ENCODE assay signal across 7 cellular contexts in the genomic region with DNA sequence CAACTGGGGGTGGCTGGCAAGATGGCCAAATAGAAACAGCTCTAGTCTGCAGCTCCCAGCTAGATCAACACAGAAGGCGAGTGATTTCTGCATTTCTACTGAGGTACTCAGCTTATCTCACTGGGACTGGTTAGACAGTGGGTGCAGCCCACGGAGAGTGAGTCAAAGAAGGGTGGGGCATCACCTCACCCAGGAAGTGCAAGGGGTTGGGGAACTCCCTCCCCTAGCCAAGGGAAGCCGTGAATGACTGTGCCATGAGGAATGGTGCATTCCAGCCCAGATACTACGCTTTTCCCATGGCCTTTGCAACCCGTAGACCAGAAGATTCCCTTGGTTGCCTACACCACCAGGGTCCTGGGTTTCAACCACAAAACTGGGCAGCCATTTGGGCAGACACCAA.
A peak's percentile ranks its signal among the peaks of the same experiment; 100 is the strongest.
DNase-seq lines count a peak whose midpoint lies in the region; ATAC-seq, FAIRE-seq and TF ChIP-seq lines count a peak whose summit lies in the region.
"Not testable (repeated sequence)": the region's sequence is repeated elsewhere in the genome, so short reads cannot be mapped to it uniquely, and the experiment has no call there.

No MANE protein-coding gene starts in this region.

- in situ Hi-C loops in brain microvascular endothelial cell (cut with HindIII; ENCODE audit: low pct_ligation_motif_present, low sequenced_read_pairs): not testable (repeated sequence)

- H3K9me3 Mint-ChIP-seq in activated CD4-positive, alpha-beta T cell treated with anti-CD3 and anti-CD28 coated beads for 36 hours (ENCODE audit: low read depth): peaks cover 30% of the 10 kb centered on the region

- CTCF ChIA-PET in activated CD4-positive, alpha-beta T cell treated with anti-CD3 and anti-CD28 coated beads for 36 hours (lab: Charles Lee): not testable (repeated sequence)

- TF ChIP-seq POLR2A in H54 (IDR thresholded peaks at IDR 0.05; ENCODE audit: low read depth, low read length): not testable (repeated sequence)

- H3K27ac ChIP-seq in brain microvascular endothelial cell: peak overlapping the region; percentile 87

- ATAC-seq in activated CD4-positive, alpha-beta T cell treated with anti-CD3 and anti-CD28 coated beads for 36 hours: not testable (repeated sequence)

- H3K27me3 Mint-ChIP-seq in activated CD4-positive, alpha-beta T cell treated with anti-CD3 and anti-CD28 coated beads for 36 hours: not testable (repeated sequence)

- not testable (repeated sequence) for H3K4me3 Mint-ChIP-seq in activated CD4-positive, alpha-beta T cell treated with anti-CD3 and anti-CD28 coated beads for 36 hours

- TF ChIP-seq CTCF in brain microvascular endothelial cell (IDR thresholded peaks at IDR 0.05; ENCODE audit: low read depth, low read length, missing control alignments); fibroblast of mammary gland (conservative IDR thresholded peaks at IDR 0.05; ENCODE audit: control insufficient read depth, insufficient read depth, low read depth, low read length); kidney epithelial cell (IDR thresholded peaks at IDR 0.05; ENCODE audit: insufficient read depth, low read length, poor library complexity, severe bottlenecking): not testable (repeated sequence)

- not testable (repeated sequence) for H3K4me1 Mint-ChIP-seq in activated CD4-positive, alpha-beta T cell treated with anti-CD3 and anti-CD28 coated beads for 36 hours

- intact Hi-C loops in activated CD4-positive, alpha-beta T cell treated with anti-CD3 and anti-CD28 coated beads for 36 hours (cut with DNase I, micrococcal nuclease): not testable (repeated sequence)

- not testable (repeated sequence) for H3K27ac Mint-ChIP-seq in activated CD4-positive, alpha-beta T cell treated with anti-CD3 and anti-CD28 coated beads for 36 hours

- H3K9me3 ChIP-seq in MG63: not testable (repeated sequence)

- H3K27me3 ChIP-seq in MG63; brain microvascular endothelial cell (replicated peaks); kidney epithelial cell (ENCODE audit: control insufficient read depth, insufficient read depth, low read length): not testable (repeated sequence)

- POLR2A ChIA-PET in activated CD4-positive, alpha-beta T cell treated with anti-CD3 and anti-CD28 coated beads for 36 hours (lab: Charles Lee): not testable (repeated sequence)

- not testable (repeated sequence) for H3K36me3 Mint-ChIP-seq in activated CD4-positive, alpha-beta T cell treated with anti-CD3 and anti-CD28 coated beads for 36 hours (ENCODE audit: low read depth)

- H3K4me3 ChIP-seq in MG63; brain microvascular endothelial cell (ENCODE audit: low read depth, low read length); fibroblast of mammary gland (ENCODE audit: control insufficient read depth, low read depth, low read length); kidney epithelial cell (ENCODE audit: low read depth, low read length): not testable (repeated sequence)

- FAIRE-seq in H54 (lab: Jason Lieb, UNC): peak; percentile 97

- H3K36me3 ChIP-seq in MG63; brain microvascular endothelial cell (replicated peaks); kidney epithelial cell (ENCODE audit: control insufficient read depth, insufficient read depth, low read length): not testable (repeated sequence)

- not testable (repeated sequence) for DNase-seq in H54 (ENCODE audit: insufficient read length, low spot score)
- DNase-seq in MG63 (peak; percentile 74), RPMI7951 (ENCODE audit: low read depth) (peak; percentile 8), brain microvascular endothelial cell (peak; percentile 79), fibroblast of mammary gland (ENCODE audit: low read depth) (peak; percentile 3), kidney epithelial cell (ENCODE audit: low read depth) (peak; percentile 37)
- peak; percentile 20 for DNase-seq in activated CD4-positive, alpha-beta T cell treated with anti-CD3 and anti-CD28 coated beads for 36 hours
